Comparison of ENCODE assay signal across 17 cellular contexts in genomic region chr9:130058887-130059286, GRCh38.
"Had no signal": no experiment of that assay in that cellular context is flagged by ENCODE, and none has a peak within 500 bp of the region (broad histone marks: within the 10 kb centered on the region; RNA-seq: fewer than 3 reads in every experiment).

No MANE protein-coding gene starts in this region.

- ATAC-seq: gastroesophageal sphincter; left cardiac atrium; lower lobe of right lung; stimulated activated memory B cell treated with anti-CD40 and anti-IgM and Interleukin-4, amounts not matched to agents 10 μg/mL and 1 μg/mL and 100 μg/mL, for 72 hours; T-cell; WTC11 had no signal

- H3K4me3 Mint-ChIP-seq: activated CD4-positive, alpha-beta T cell treated with anti-CD3 and anti-CD28 coated beads for 36 hours; activated naive CD8-positive, alpha-beta T cell treated with anti-CD3 and anti-CD28 coated beads, Interleukin-2, amount 10 ng/mL, durations not matched to agents 7 days and 5 days; nephron progenitor cell; stimulated activated memory B cell treated with anti-CD40 and anti-IgM and Interleukin-4, amounts not matched to agents 10 μg/mL and 1 μg/mL and 100 μg/mL, for 72 hours; T-cell; WTC11 had no signal

- H3K9me3 Mint-ChIP-seq: activated naive CD8-positive, alpha-beta T cell treated with anti-CD3 and anti-CD28 coated beads, Interleukin-2, amount 10 ng/mL, durations not matched to agents 7 days and 5 days; nephron progenitor cell; stimulated activated memory B cell treated with anti-CD40 and anti-IgM and Interleukin-4, amounts not matched to agents 10 μg/mL and 1 μg/mL and 100 μg/mL, for 72 hours; T-cell; WTC11 had no signal

- H3K9me3 ChIP-seq: gastroesophageal sphincter, lower lobe of right lung, spleen, thoracic aorta had no signal

- H3K27me3 Mint-ChIP-seq: activated CD4-positive, alpha-beta T cell treated with anti-CD3 and anti-CD28 coated beads for 36 hours; activated naive CD8-positive, alpha-beta T cell treated with anti-CD3 and anti-CD28 coated beads, Interleukin-2, amount 10 ng/mL, durations not matched to agents 7 days and 5 days; stimulated activated memory B cell treated with anti-CD40 and anti-IgM and Interleukin-4, amounts not matched to agents 10 μg/mL and 1 μg/mL and 100 μg/mL, for 72 hours; T-cell had no signal

- H3K36me3 Mint-ChIP-seq: WTC11 had no signal

- H3K27ac Mint-ChIP-seq: activated CD4-positive, alpha-beta T cell treated with anti-CD3 and anti-CD28 coated beads for 36 hours; activated naive CD8-positive, alpha-beta T cell treated with anti-CD3 and anti-CD28 coated beads, Interleukin-2, amount 10 ng/mL, durations not matched to agents 7 days and 5 days; nephron progenitor cell; stimulated activated memory B cell treated with anti-CD40 and anti-IgM and Interleukin-4, amounts not matched to agents 10 μg/mL and 1 μg/mL and 100 μg/mL, for 72 hours; T-cell; WTC11 had no signal

- DNase-seq: activated CD4-positive, alpha-beta T cell treated with anti-CD3 and anti-CD28 coated beads for 36 hours; activated CD4-positive, alpha-beta T cell treated with anti-CD3 and anti-CD28 coated beads, Interleukin-2, amount 50 U/mL, for 48 hours; activated naive CD8-positive, alpha-beta T cell treated with anti-CD3 and anti-CD28 coated beads, Interleukin-2, amount 10 ng/mL, durations not matched to agents 7 days and 5 days; amygdala; left cardiac atrium; lower lobe of right lung; nephron progenitor cell; occipital lobe; retina; spleen; stimulated activated CD4-positive, alpha-beta T cell treated with anti-CD3 and anti-CD28 coated beads, Interleukin-4, amount 100 ng/mL, for 4 hours; T-cell had no signal

- H3K4me3 ChIP-seq: cardiac muscle cell, gastroesophageal sphincter, lower lobe of right lung, spleen, thoracic aorta had no signal

- H3K36me3 ChIP-seq: cardiac muscle cell, thoracic aorta had no signal
